In genomic region chr7:127040042-127040441, GRCh38 we compare ENCODE assay signal across 21 cellular contexts.
DNase-seq lines count a peak whose midpoint lies in the region; ATAC-seq, FAIRE-seq and TF ChIP-seq lines count a peak whose summit lies in the region.
"Had no signal": no experiment of that assay in that cellular context is flagged by ENCODE, and none has a peak within 500 bp of the region (broad histone marks: within the 10 kb centered on the region; RNA-seq: fewer than 3 reads in every experiment).

No MANE protein-coding gene starts in this region.

- H2BK5ac ChIP-seq in IMR-90 (ENCODE audit: low read depth, low read length, poor library complexity, severe bottlenecking), result no peak overlapping the region
- H2BK5ac ChIP-seq in H1 (ENCODE audit: low read depth, low read length), result no peak overlapping the region

- H2BK20ac ChIP-seq in IMR-90 (ENCODE audit: low read depth, low read length) (no peak overlapping the region), H1 (ENCODE audit: low read length) (no peak overlapping the region)

- intact Hi-C loops in IMR-90 (cut with micrococcal nuclease), result no loop called here

- DNase-seq in A549 (ENCODE audit: low read depth in 1 of 2, low spot score in 1 of 2) (no peak), IMR-90 (no peak), H1 (ENCODE audit: low read depth in 1 of 2, low spot score in 2 of 2) (no peak), NCI-H69 (lab: John Stamatoyannopoulos, UW) (no peak)
- no peak for DNase-seq in activated T-cell treated with anti-CD3 and anti-CD28 coated beads, Interleukin-2, amount 50 U/mL, for 1 hour
- DNase-seq: 8988T; AML-193; Caco-2; Calu3; CD4-positive, alpha-beta T cell; CD8-positive, alpha-beta T cell; DMS79 treated with DMSO at 0.1 percent for 48 hours; GF-D8 had no signal

- 3% methylated on average over 2 of the region's 2 CpGs for WGBS in A549 (ENCODE audit: missing lambda C conversion rate)
- 50% methylated on average over 1 of the region's 2 CpGs; no CpG with 5 or more reads in 1 of the 2 experiments for WGBS in IMR-90 (ENCODE audit: extremely low coverage in 2 of 2, insufficient read length in 1 of 2), 2 experiments
- WGBS in H1 (ENCODE audit: extremely low coverage in 1 of 2, insufficient coverage in 1 of 2, insufficient read length in 1 of 2, insufficient replicate concordance in 2 of 2, low coverage in 1 of 2, low lambda C conversion rate in 2 of 2, missing lambda C conversion rate in 1 of 2), 2 experiments, result 90% methylated on average over 2 of the region's 2 CpGs; no CpG with 5 or more reads in 1 of the 2 experiments

- H4K20me1 ChIP-seq in IMR-90 (ENCODE audit: insufficient read depth, low read length) (no peaks in the 10 kb centered on the region), H1 (replicated peaks in 1 of 2; ENCODE audit: control insufficient read depth in 1 of 2, insufficient read depth in 2 of 2, low read length in 2 of 2) (no peaks in the 10 kb centered on the region)
- H4K20me1 ChIP-seq: BLaER1 treated with 17β-estradiol and CSF1 and Interleukin-3, amounts not matched to agents 10 nM and 100 nM had no signal

- H3K27me3 ChIP-seq in IMR-90 (ENCODE audit: control insufficient read depth, insufficient read depth, low read length) (no peaks in the 10 kb centered on the region), H1 (replicated peaks in 1 of 4; ENCODE audit: control insufficient read depth in 3 of 4, extremely low read depth in 1 of 4, insufficient read depth in 3 of 4, low read length in 3 of 4) (no peaks in the 10 kb centered on the region)
- H3K27me3 ChIP-seq: BLaER1 treated with 17β-estradiol and CSF1 and Interleukin-3, amounts not matched to agents 10 nM and 100 nM had no signal

- H3K23me2 ChIP-seq in H1 (ENCODE audit: low read depth, low read length), result no peaks in the 10 kb centered on the region

- POLR2A ChIA-PET in A549 (lab: Yijun Ruan, JAX), result no interaction called here
- POLR2A ChIA-PET in IMR-90 (lab: Charles Lee; ENCODE audit: unreplicated experiment), result no interaction called here
- POLR2A ChIA-PET in H1 (lab: Charles Lee; ENCODE audit: partially characterized antibody), result no interaction called here

- dilution Hi-C loops in IMR-90 (cut with HindIII; ENCODE audit: low sequenced_read_pairs, unreplicated experiment), result no loop called here

- H3K9me3 ChIP-seq in A549, result no peaks in the 10 kb centered on the region
- H3K9me3 ChIP-seq in IMR-90 (ENCODE audit: control insufficient read depth, insufficient read depth, low read length), result peaks cover 20% of the 10 kb centered on the region
- no peaks in the 10 kb centered on the region for H3K9me3 ChIP-seq in H1 (ENCODE audit: insufficient read depth in 2 of 2, low read depth in 1 of 2, low read length in 1 of 2)
- H3K9me3 ChIP-seq: BLaER1 treated with 17β-estradiol and CSF1 and Interleukin-3, amounts not matched to agents 10 nM and 100 nM; Caco-2 had no signal

- H3K79me1 ChIP-seq in IMR-90 (ENCODE audit: low read depth in 1 of 2, low read length in 2 of 2) (no peaks in the 10 kb centered on the region), H1 (ENCODE audit: low read depth, low read length) (no peaks in the 10 kb centered on the region)

- no peaks in the 10 kb centered on the region for H3K36me3 ChIP-seq in IMR-90 (ENCODE audit: control insufficient read depth, insufficient read depth, low read length)
- H3K36me3 ChIP-seq in H1 (ENCODE audit: control insufficient read depth in 2 of 4, insufficient read depth in 4 of 4, low read length in 3 of 4), result no peaks in the 10 kb centered on the region
- H3K36me3 ChIP-seq: BLaER1 treated with 17β-estradiol and CSF1 and Interleukin-3, amounts not matched to agents 10 nM and 100 nM had no signal

- TF ChIP-seq CTCF in A549 (IDR thresholded peaks at IDR 0.05) (no peak), IMR-90 (conservative IDR thresholded peaks at IDR 0.05; ENCODE audit: low read depth, low read length) (no peak), H1 (IDR thresholded peaks at IDR 0.05; ENCODE audit: control extremely low read depth in 1 of 3, insufficient read depth in 1 of 3, low read depth in 1 of 3, low read length in 3 of 3) (no peak)

- no peak overlapping the region for H2AK9ac ChIP-seq in IMR-90 (replicated peaks; ENCODE audit: low read depth, low read length, poor library complexity)

- no peak overlapping the region for H3K4me2 ChIP-seq in A549
- H3K4me2 ChIP-seq in IMR-90 (ENCODE audit: low read depth, low read length), result no peak overlapping the region
- H3K4me2 ChIP-seq in H1 (ENCODE audit: insufficient read depth in 1 of 2, low read depth in 2 of 2, low read length in 2 of 2), result no peak overlapping the region; a peak in 1 of 4 replicates
- H3K4me2 ChIP-seq: BLaER1 treated with 17β-estradiol and CSF1 and Interleukin-3, amounts not matched to agents 10 nM and 100 nM had no signal

- H3K4me1 ChIP-seq in A549, result no peaks in the 10 kb centered on the region
- H3K4me1 ChIP-seq in IMR-90 (ENCODE audit: control insufficient read depth, insufficient read depth, low read length), result no peaks in the 10 kb centered on the region
- H3K4me1 ChIP-seq in H1 (replicated peaks in 1 of 4; ENCODE audit: control insufficient read depth in 3 of 4, insufficient read depth in 4 of 4, low read length in 3 of 4), result no peaks in the 10 kb centered on the region
- H3K4me1 ChIP-seq: BLaER1 treated with 17β-estradiol and CSF1 and Interleukin-3, amounts not matched to agents 10 nM and 100 nM; Caco-2 had no signal

- no peaks in the 10 kb centered on the region for H3K79me2 ChIP-seq in H1 (ENCODE audit: control insufficient read depth in 1 of 2, insufficient read depth in 2 of 2, low read length in 2 of 2)

- H3K27ac ChIP-seq in A549, result no peak overlapping the region
- no peak overlapping the region for H3K27ac ChIP-seq in IMR-90 (ENCODE audit: insufficient read depth, low read length)
- no peak overlapping the region; the same call in 1 of the 2 replicates for H3K27ac ChIP-seq in H1 (ENCODE audit: low read depth, low read length)
- H3K27ac ChIP-seq: BLaER1 treated with 17β-estradiol and CSF1 and Interleukin-3, amounts not matched to agents 10 nM and 100 nM; C4-2B had no signal

- no TSS peak for BruUV-seq in IMR-90 (replicated peaks; lab: Mats Ljungman, UMichigan)

- H3K4ac ChIP-seq in IMR-90 (ENCODE audit: low read depth, low read length) (no peak overlapping the region), H1 (replicated peaks; ENCODE audit: insufficient read length, low read depth, low read length) (no peak overlapping the region)

- FAIRE-seq in A549 (lab: Jason Lieb, UNC) (no peak), H1 (lab: Jason Lieb, UNC) (no peak)
- FAIRE-seq: A204.1, D721Med, G401.6, GM12891, GM19239 had no signal

- ATAC-seq in A549 (no peak), IMR-90 (ENCODE audit: low read depth) (no peak), GM21576 (IDR thresholded peaks at IDR 0.05; ENCODE audit: unreplicated experiment) (no peak)
- ATAC-seq: CD8-positive, alpha-beta T cell had no signal

- no peak for TF ChIP-seq EP300 in A549 (IDR thresholded peaks at IDR 0.05)
- no peak for TF ChIP-seq EP300 in H1 (IDR thresholded peaks at IDR 0.05; ENCODE audit: borderline replicate concordance in 1 of 2, low read depth in 2 of 2, low read length in 2 of 2)

- H2BK15ac ChIP-seq in IMR-90 (ENCODE audit: low read depth, low read length), result no peak overlapping the region
- H2BK15ac ChIP-seq in H1 (ENCODE audit: low read length), result no peak overlapping the region

- H2BK120ac ChIP-seq in IMR-90 (ENCODE audit: low read depth, low read length) (no peak overlapping the region), H1 (replicated peaks; ENCODE audit: low read depth, low read length) (no peak overlapping the region)

- no peak overlapping the region for H2AFZ ChIP-seq in IMR-90 (replicated peaks; ENCODE audit: low read length, poor library complexity)
- H2AFZ ChIP-seq in H1 (ENCODE audit: low read length), result no peak overlapping the region; the same call in 1 of the 2 replicates

- H3K23ac ChIP-seq in IMR-90 (ENCODE audit: low read depth, low read length) (no peak overlapping the region), H1 (ENCODE audit: insufficient read length) (no peak overlapping the region)

- TF ChIP-seq RAD21 in A549 (conservative IDR thresholded peaks at IDR 0.05 in 1 of 2, IDR thresholded peaks at IDR 0.05 in 1 of 2), result no peak
- TF ChIP-seq RAD21 in IMR-90 (IDR thresholded peaks at IDR 0.05; ENCODE audit: low read length), result no peak
- TF ChIP-seq RAD21 in H1 (IDR thresholded peaks at IDR 0.05 in 1 of 2, conservative IDR thresholded peaks at IDR 0.05 in 1 of 2; ENCODE audit: low read depth in 2 of 2, low read length in 2 of 2), result no peak

- H4K91ac ChIP-seq in IMR-90 (ENCODE audit: insufficient read depth, low read depth, low read length) (no peak overlapping the region), H1 (replicated peaks; ENCODE audit: insufficient read length, low read length) (no peak overlapping the region)

- TF ChIP-seq POLR2A in A549 (IDR thresholded peaks at IDR 0.05; ENCODE audit: low read length) (no peak), IMR-90 (IDR thresholded peaks at IDR 0.05; ENCODE audit: low read depth, low read length) (no peak), H1 (IDR thresholded peaks at IDR 0.05; ENCODE audit: control extremely low read depth in 1 of 2, low read depth in 2 of 2, low read length in 2 of 2) (no peak)

- H3K9ac ChIP-seq in IMR-90 (ENCODE audit: low read depth, low read length) (no peak overlapping the region), H1 (replicated peaks in 1 of 4; ENCODE audit: extremely low read depth in 1 of 4, low read depth in 3 of 4, low read length in 3 of 4) (no peak overlapping the region)
- H3K9ac ChIP-seq: BLaER1 treated with 17β-estradiol and CSF1 and Interleukin-3, amounts not matched to agents 10 nM and 100 nM had no signal

- CTCF ChIA-PET in A549 (lab: Yijun Ruan, JAX), result interaction anchor here (0.6 kb wide), 1 partner anchor 10 kb away, joined by 3 read pairs; no protein-coding TSS in a partner anchor
- CTCF ChIA-PET in IMR-90 (lab: Yijun Ruan, JAX), result no interaction called here
- CTCF ChIA-PET in H1 (lab: Charles Lee; ENCODE audit: partially characterized antibody), result no interaction called here

- no peak overlapping the region for H3K4me3 ChIP-seq in A549
- H3K4me3 ChIP-seq in IMR-90 (ENCODE audit: insufficient read depth, low read depth, low read length), result no peak overlapping the region
- no peak overlapping the region for H3K4me3 ChIP-seq in H1 (ENCODE audit: extremely low read depth in 1 of 4, insufficient read depth in 2 of 4, low read depth in 3 of 4, low read length in 4 of 4)
- H3K4me3 ChIP-seq: BLaER1 treated with 17β-estradiol and CSF1 and Interleukin-3, amounts not matched to agents 10 nM and 100 nM had no signal

- no peak overlapping the region for H4K5ac ChIP-seq in IMR-90 (ENCODE audit: low read depth, low read length)
- H4K5ac ChIP-seq in H1 (ENCODE audit: insufficient read length, low read depth, low read length), result no peak overlapping the region

- H3K18ac ChIP-seq in IMR-90 (ENCODE audit: low read depth, low read length) (no peak overlapping the region), H1 (ENCODE audit: extremely low read depth, low read length) (no peak overlapping the region)

- H4K8ac ChIP-seq in IMR-90 (ENCODE audit: low read depth in 2 of 2, low read length in 2 of 2), result no peak overlapping the region
- no peak overlapping the region for H4K8ac ChIP-seq in H1 (ENCODE audit: extremely low read depth, insufficient read depth, low read length)

- H3K56ac ChIP-seq in IMR-90 (ENCODE audit: extremely low read depth, insufficient read depth, low read length) (no peak overlapping the region), H1 (replicated peaks; ENCODE audit: insufficient read length, low read depth, low read length) (no peak overlapping the region)

- H3K14ac ChIP-seq in IMR-90 (replicated peaks; ENCODE audit: low read depth, low read length) (no peak overlapping the region), H1 (ENCODE audit: insufficient read length) (no peak overlapping the region)

- H2BK12ac ChIP-seq in H1 (ENCODE audit: low read depth, low read length), result no peak overlapping the region

- in situ Hi-C loops in IMR-90 (cut with MboI; ENCODE audit: low sequenced_read_pairs), result no loop called here

- H2AK5ac ChIP-seq in IMR-90 (ENCODE audit: low read depth, low read length) (no peak overlapping the region), H1 (ENCODE audit: low read depth, low read length) (no peak overlapping the region)

- H3K9me1 ChIP-seq in IMR-90 (ENCODE audit: insufficient read depth, low read length), result no peaks in the 10 kb centered on the region

Comparison
In these comparisons a context has a peak if more than half of its experiments do, and no peak if none do; other contexts are left out.
1. Of the 18 proteins assayed by ChIP-seq in both H1 and A549: peak only in H1: none; only in A549: none; in both: MAFK; in neither: 17.